Comparison of ENCODE assay signal across 8 cellular contexts in genomic region chr9:34651876-34652602, GRCh38. TPM values are rescaled to one million over a fixed set of nuclear protein-coding genes. Genes with fewer than 3 reads are reported as not detected.
DNase-seq lines count a peak whose midpoint lies in the region; ATAC-seq and TF ChIP-seq lines count a peak whose summit lies in the region.

Gene IL11RA (plus strand): TSS chr9:34652185. CDS start chr9:34655218, 3,033 bp downstream.

- H3K79me2 ChIP-seq in osteoblast (ENCODE audit: insufficient read depth, low read length), result peaks cover 17% of the 10 kb centered on the region

- no peaks in the 10 kb centered on the region for H3K27me3 ChIP-seq in heart left ventricle
- no peaks in the 10 kb centered on the region for H3K27me3 ChIP-seq in osteoblast (ENCODE audit: insufficient read depth, low read length)
- no peaks in the 10 kb centered on the region for H3K27me3 ChIP-seq in vagina

- H2AFZ ChIP-seq in osteoblast (ENCODE audit: low read length), result peak within 1 kb of the TSS; percentile 77

- DNase-seq in NCI-H82 (lab: John Stamatoyannopoulos, UW) (peak; percentile 65), NCI-H82 treated with DMSO at 0.1 percent for 48 hours (lab: John Stamatoyannopoulos, UW; ENCODE audit: unreplicated experiment) (no peak), heart left ventricle (peak; percentile 91 to 95 (median 94)), osteoblast (ENCODE audit: insufficient read length, low spot score, missing footprints) (peak; percentile 96), vagina (ENCODE audit: extremely low spot score in 2 of 2) (no peak)

- H3K4me3 ChIP-seq in heart left ventricle (peak within 1 kb of the TSS; percentile 35 to 65 (median 54)), osteoblast (ENCODE audit: insufficient read depth, low read length) (peak within 1 kb of the TSS; percentile 69), vagina (peak within 1 kb of the TSS; percentile 37 to 45)

- TF ChIP-seq CTCF in heart left ventricle (IDR thresholded peaks at IDR 0.05) (peak in 2 of 12 donors; percentile 12 to 18), osteoblast (IDR thresholded peaks at IDR 0.05; ENCODE audit: extremely low read depth, low read depth, low read length) (no peak), vagina (IDR thresholded peaks at IDR 0.05) (no peak)

- peaks cover 0 to 29% (median 23%) of the 10 kb centered on the region in 9 donors for H3K36me3 ChIP-seq in heart left ventricle
- H3K36me3 ChIP-seq in osteoblast (ENCODE audit: insufficient read depth, low read length), result peaks cover 21% of the 10 kb centered on the region
- peaks cover 0 to 15% of the 10 kb centered on the region in 2 donors for H3K36me3 ChIP-seq in vagina

- H3K27ac ChIP-seq in adipose tissue (ENCODE audit: low read depth, low read length), result no peak within 1 kb of the TSS
- peak within 1 kb of the TSS; percentile 74 to 95 (median 86) for H3K27ac ChIP-seq in heart left ventricle
- H3K27ac ChIP-seq in osteoblast (ENCODE audit: low read depth, low read length), result peak within 1 kb of the TSS; percentile 64
- H3K27ac ChIP-seq in vagina, result peak within 1 kb of the TSS; percentile 87

- 9 to 19% (median 14%) methylated on average over 24 of the region's 24 CpGs for WGBS in adipose tissue, 3 donors
- 0 to 10% (median 2%) methylated on average over 16 to 24 of the region's 24 CpGs for WGBS in heart left ventricle, 4 donors

- TF ChIP-seq POLR2A in heart left ventricle (IDR thresholded peaks at IDR 0.05) (peak in 1 of 2 donors; percentile 73), vagina (IDR thresholded peaks at IDR 0.05) (no peak)

- ATAC-seq in heart left ventricle, result peak; percentile 74 to 86 (median 82)
- ATAC-seq in GM19328 (IDR thresholded peaks at IDR 0.05; ENCODE audit: unreplicated experiment), result no peak

- intact Hi-C loops in heart left ventricle (cut with DNase I) (loop anchor here in 1 of 10 donors (5.0 kb wide), 1 partner anchor 50 kb away; no protein-coding TSS in a partner anchor), vagina (cut with DNase I) (no loop called here)

- H3K4me1 ChIP-seq in heart left ventricle, result peaks cover 7 to 81% (median 59%) of the 10 kb centered on the region in 12 donors
- peaks cover 49% of the 10 kb centered on the region for H3K4me1 ChIP-seq in osteoblast (ENCODE audit: insufficient read depth, low read length)
- H3K4me1 ChIP-seq in vagina, result peaks cover 73% of the 10 kb centered on the region

- H3K9me3 ChIP-seq in heart left ventricle (no peaks in the 10 kb centered on the region), osteoblast (ENCODE audit: low read depth, low read length) (no peaks in the 10 kb centered on the region), vagina (no peaks in the 10 kb centered on the region)

- H3K4me2 ChIP-seq in osteoblast (ENCODE audit: insufficient read depth, low read length), result peak within 1 kb of the TSS; percentile 98

- peaks cover 12% of the 10 kb centered on the region for H4K20me1 ChIP-seq in osteoblast (ENCODE audit: insufficient read depth, low read length)

TF ChIP-seq in PFSK-1, 5 proteins besides CTCF, POLR2A, EP300 and RAD21:
- TF ChIP-seq FOXP2 (optimal IDR thresholded peaks at IDR 0.05; ENCODE audit: borderline replicate concordance, extremely low read depth, extremely low read length, insufficient read depth) (peak; percentile 41), SIN3A (IDR thresholded peaks at IDR 0.05; ENCODE audit: borderline replicate concordance, insufficient read depth, low read length) (no peak), POLR2AphosphoS5 (IDR thresholded peaks at IDR 0.05; ENCODE audit: low read depth, low read length) (peak; percentile 57; the same call in 1 of the 2 replicates), REST (IDR thresholded peaks at IDR 0.05; ENCODE audit: insufficient read depth in 1 of 2, low read depth in 2 of 2, low read length in 2 of 2) (no peak)

RNA-seq across cellular contexts. Expression of gene IL11RA, which starts in this region (rescaled TPM):
- polyA plus RNA-seq in PFSK-1 (2012; ENCODE audit: insufficient read length, low read depth), result 18.9 TPM
- 10 to 100 TPM in 2 of 3 donors, 1 to 10 TPM in 1; 5.3 to 43.3 (median 14.2) TPM for polyA plus RNA-seq in adipose tissue
- total RNA-seq in heart left ventricle, result 100 to 1,000 TPM in 1 of 9 donors, 10 to 100 TPM in 8; 32.4 to 113 (median 50.1) TPM
- 10 to 100 TPM; 20.8 to 23.3 TPM for polyA plus RNA-seq in heart left ventricle
- total RNA-seq in osteoblast, result 34.4 and 38.0 TPM in 2 replicates
- total RNA-seq in vagina, result 30.7 TPM

Comparison
In these comparisons a context has a peak if more than half of its experiments do, and no peak if none do; other contexts are left out.
1. DNase-seq: peak in NCI-H82 (single experiment), heart left ventricle (5 of 5) and osteoblast (single experiment); none in NCI-H82 treated with DMSO at 0.1 percent for 48 hours (single experiment) and vagina (0 of 2).
2. Peak in every context shown above with its lines, with median percentiles within 50 percentile points of each other: H3K4me3 ChIP-seq.